Comparison of ENCODE assay signal across 9 cellular contexts in the genomic region with DNA sequence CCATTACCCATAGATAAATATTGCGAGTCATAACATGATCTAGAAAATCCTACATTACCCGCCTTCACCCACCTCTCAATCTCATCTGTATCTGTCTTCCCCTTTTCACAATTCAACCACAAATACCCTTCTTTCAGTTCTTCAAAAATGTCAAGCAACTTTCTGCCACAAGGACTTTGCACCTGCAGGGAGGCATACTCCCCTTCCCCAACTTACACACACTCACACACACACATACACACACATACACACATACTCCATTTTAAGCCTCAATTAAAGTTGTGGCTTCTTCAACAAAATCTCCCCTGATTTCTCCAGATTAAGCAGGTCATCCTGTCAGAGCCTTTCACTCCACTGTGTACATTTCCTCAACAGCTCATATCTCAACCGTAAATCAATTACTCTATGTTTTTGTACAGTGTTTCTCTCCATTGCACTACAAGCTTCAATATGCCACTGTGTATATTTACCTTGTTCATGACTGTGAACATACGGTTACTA. TPM values are rescaled to one million over a fixed set of nuclear protein-coding genes. Genes with fewer than 3 reads are reported as not detected.
DNase-seq lines count a peak whose midpoint lies in the region; ATAC-seq, FAIRE-seq and TF ChIP-seq lines count a peak whose summit lies in the region.
"Had no signal": no experiment of that assay in that cellular context is flagged by ENCODE, and none has a peak within 500 bp of the region (broad histone marks: within the 10 kb centered on the region; RNA-seq: fewer than 3 reads in every experiment).

No MANE protein-coding gene starts in this region.

- FAIRE-seq in frontal cortex (lab: Jason Lieb, UNC): no peak

- DNase-seq in sciatic nerve (ENCODE audit: low spot score) (no peak), dorsolateral prefrontal cortex (no peak), frontal cortex (ENCODE audit: low spot score in 2 of 2) (no peak), type B pancreatic cell (ENCODE audit: extremely low spot score, unreplicated experiment) (no peak)
- DNase-seq: erythroblast had no signal

- no peaks in the 10 kb centered on the region for H3K36me3 ChIP-seq in duodenal mucosa (ENCODE audit: control insufficient read depth in 1 of 2, insufficient read depth in 2 of 2, low read length in 2 of 2)

- no peak for TF ChIP-seq CTCF in dorsolateral prefrontal cortex (IDR thresholded peaks at IDR 0.05 in 54 of 56, conservative IDR thresholded peaks at IDR 0.05 in 2 of 56; ENCODE audit: low read depth in 1 of 56, partially characterized antibody in 56 of 56)
- no peak for TF ChIP-seq CTCF in type B pancreatic cell (conservative IDR thresholded peaks at IDR 0.05)

- no peak overlapping the region for H3K4me3 ChIP-seq in duodenal mucosa (ENCODE audit: low read depth in 1 of 2, low read length in 2 of 2)
- H3K4me3 ChIP-seq in dorsolateral prefrontal cortex: no peak overlapping the region

- no peaks in the 10 kb centered on the region for H3K36me3 Mint-ChIP-seq in type B pancreatic cell

- intact Hi-C loops in sciatic nerve (cut with DNase I) (no loop called here), dorsolateral prefrontal cortex (cut with DNase I) (no loop called here)

- no peaks in the 10 kb centered on the region for H3K27me3 Mint-ChIP-seq in type B pancreatic cell

- peaks cover 4% of the 10 kb centered on the region for H3K4me1 Mint-ChIP-seq in type B pancreatic cell (ENCODE audit: unreplicated experiment)

- no peak overlapping the region for H3K9ac ChIP-seq in duodenal mucosa (ENCODE audit: low read depth in 1 of 2, low read length in 2 of 2)

- H3K27ac ChIP-seq in duodenal mucosa (ENCODE audit: low read depth, low read length) (peak overlapping the region; percentile 3), dorsolateral prefrontal cortex (no peak overlapping the region)

- no peak overlapping the region for H3K27ac Mint-ChIP-seq in type B pancreatic cell

- no peaks in the 10 kb centered on the region for H3K9me3 Mint-ChIP-seq in type B pancreatic cell

- ATAC-seq in GM18520 (IDR thresholded peaks at IDR 0.05; ENCODE audit: unreplicated experiment) (peak; percentile 72), GM21723 (IDR thresholded peaks at IDR 0.05; ENCODE audit: unreplicated experiment) (peak; percentile 83), HG03442 (IDR thresholded peaks at IDR 0.05; ENCODE audit: unreplicated experiment) (peak; percentile 78), sciatic nerve (no peak)

- H3K27me3 ChIP-seq in duodenal mucosa (ENCODE audit: control insufficient read depth in 1 of 2, insufficient read depth in 2 of 2, low read length in 2 of 2) (no peaks in the 10 kb centered on the region), dorsolateral prefrontal cortex (no peaks in the 10 kb centered on the region)

- no peaks in the 10 kb centered on the region for H3K4me1 ChIP-seq in duodenal mucosa (ENCODE audit: control insufficient read depth in 1 of 2, insufficient read depth in 2 of 2, low read length in 2 of 2)

- no peak overlapping the region for H3K4me3 Mint-ChIP-seq in type B pancreatic cell

- no peaks in the 10 kb centered on the region for H3K9me3 ChIP-seq in duodenal mucosa (ENCODE audit: control insufficient read depth in 1 of 2, low read length in 2 of 2)

RNA-seq across cellular contexts. Expression of a gene that starts 33.1 kb away (rescaled TPM):
- total RNA-seq in sciatic nerve (64.7 TPM), dorsolateral prefrontal cortex (10 to 100 TPM; 25.4 to 59.5 (median 35.4) TPM), frontal cortex (83.2 TPM), type B pancreatic cell (ENCODE audit: low replicate concordance) (47.4 and 76.2 TPM in 2 replicates)

RNA-seq across cellular contexts. Expression of a gene that starts 34.2 kb away (rescaled TPM):
- total RNA-seq in sciatic nerve (0.89 TPM), dorsolateral prefrontal cortex (1 to 10 TPM in 17 of 120 experiments, under 1 TPM in 58, not detected in 45; 0.19 to 2.7 (median 0.69) TPM), frontal cortex (0.41 TPM), type B pancreatic cell (ENCODE audit: low replicate concordance) (0.58 TPM in 1 of 2 replicates, not detected in the other)
